ENCODE assay signal across 8 cellular contexts in the genomic region with DNA sequence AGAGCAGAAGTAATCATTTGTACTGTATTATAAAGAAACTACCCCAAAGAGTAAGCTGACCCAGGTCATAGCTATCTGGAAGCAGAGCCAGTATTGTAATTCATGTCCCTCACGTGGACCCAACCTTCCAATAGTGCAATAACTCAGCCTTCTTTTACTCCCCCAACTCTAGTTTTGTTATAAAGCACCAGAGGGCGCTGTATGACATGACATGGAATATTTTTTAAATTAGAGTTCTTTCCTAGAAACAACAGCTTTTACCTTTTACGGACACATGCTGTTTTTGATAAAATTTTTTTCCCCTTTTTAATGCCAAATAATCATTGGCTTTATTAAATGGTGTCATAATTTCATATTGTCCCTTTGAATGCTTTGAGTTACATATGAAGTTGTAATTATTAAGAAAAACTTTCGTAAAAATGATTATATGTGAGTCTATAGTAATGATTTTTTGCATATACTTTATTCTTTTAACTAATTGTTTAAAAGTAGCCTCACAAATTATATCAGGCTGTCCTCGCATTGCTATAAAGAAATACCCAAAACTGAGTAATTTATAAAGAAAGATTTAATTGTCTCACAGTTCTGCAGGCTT.
A peak's percentile ranks its signal among the peaks of the same experiment; 100 is the strongest.
DNase-seq lines count a peak whose midpoint lies in the region; ATAC-seq, FAIRE-seq and TF ChIP-seq lines count a peak whose summit lies in the region.

No MANE protein-coding gene starts in this region.

- H3K79me2 ChIP-seq in GM23338 (replicated peaks; ENCODE audit: insufficient read depth) (no peaks in the 10 kb centered on the region), keratinocyte (ENCODE audit: control insufficient read depth, insufficient read depth, low read length) (no peaks in the 10 kb centered on the region)

- intact Hi-C loops in transverse colon (cut with DNase I; ENCODE audit: low total_unique reads) = loop anchor here (5.0 kb wide), 1 partner anchor 111 kb away; no protein-coding TSS in a partner anchor

- H3K27ac ChIP-seq in C4-2B (no peak overlapping the region), GM23338 (ENCODE audit: low read depth) (no peak overlapping the region), brain microvascular endothelial cell (no peak overlapping the region), keratinocyte (ENCODE audit: control insufficient read depth, insufficient read depth, low read length) (no peak overlapping the region), transverse colon (no peak overlapping the region)

- peaks cover 16% of the 10 kb centered on the region; the same call in 2 of the 3 replicates for H3K36me3 Mint-ChIP-seq in GM23338 (ENCODE audit: low read depth)

- no peaks in the 10 kb centered on the region for H4K20me1 ChIP-seq in GM23338 (replicated peaks; ENCODE audit: insufficient read depth)
- no peaks in the 10 kb centered on the region for H4K20me1 ChIP-seq in keratinocyte (ENCODE audit: control insufficient read depth, extremely low read depth, insufficient read depth, low read length)

- no peaks in the 10 kb centered on the region for H3K9me3 ChIP-seq in keratinocyte (ENCODE audit: control insufficient read depth, low read depth, low read length)
- H3K9me3 ChIP-seq in transverse colon = no peaks in the 10 kb centered on the region

- no peak for FAIRE-seq in keratinocyte (lab: Jason Lieb, UNC)

- H3K4me2 ChIP-seq in GM23338 = no peak overlapping the region
- H3K4me2 ChIP-seq in keratinocyte (ENCODE audit: control insufficient read depth, extremely low read depth, insufficient read depth, low read depth, low read length) = no peak overlapping the region

- no peaks in the 10 kb centered on the region for H3F3A ChIP-seq in GM23338 (replicated peaks; ENCODE audit: low read depth)

- 72 to 81% methylated on average over 5 of the region's 5 CpGs for WGBS in transverse colon (ENCODE audit: low coverage in 1 of 2), 2 donors

- H3K4me3 Mint-ChIP-seq in GM23338 = no peak overlapping the region

- DNase-seq in GM23338 (ENCODE audit: low spot score) (peak; percentile 75), NCI-H524 treated with DMSO at 0.1 percent for 48 hours (lab: John Stamatoyannopoulos, UW) (peak; percentile 14), brain microvascular endothelial cell (peak; percentile 56), keratinocyte (ENCODE audit: low read depth, low spot score) (peak; percentile 4), transverse colon (no peak)
- no peak for DNase-seq in activated CD8-positive, alpha-beta memory T cell treated with anti-CD3 and anti-CD28 coated beads for 24 hours

- H3K4me1 Mint-ChIP-seq in GM23338 = no peaks in the 10 kb centered on the region

- TF ChIP-seq CTCF in C4-2B (conservative IDR thresholded peaks at IDR 0.05) (peak; percentile 79), GM23338 (conservative IDR thresholded peaks at IDR 0.05; ENCODE audit: low read depth in 2 of 2) (peak; percentile 64 to 85), brain microvascular endothelial cell (IDR thresholded peaks at IDR 0.05; ENCODE audit: low read depth, low read length, missing control alignments) (peak; percentile 55), keratinocyte (optimal IDR thresholded peaks at IDR 0.05 in 1 of 3, IDR thresholded peaks at IDR 0.05 in 1 of 3, conservative IDR thresholded peaks at IDR 0.05 in 1 of 3; ENCODE audit: extremely low read depth in 1 of 3, insufficient read depth in 2 of 3, low read length in 3 of 3) (peak; percentile 28 to 71 (median 34)), transverse colon (IDR thresholded peaks at IDR 0.05) (peak; percentile 50 to 64 (median 56))

- ATAC-seq in GM23338 = peak; percentile 56
- no peak for ATAC-seq in HG02885 (IDR thresholded peaks at IDR 0.05; ENCODE audit: poor library complexity, unreplicated experiment)

- H3K9me2 ChIP-seq in GM23338 (ENCODE audit: insufficient read depth) = no peaks in the 10 kb centered on the region

- H3K4me1 ChIP-seq in GM23338 (ENCODE audit: insufficient read depth) = no peaks in the 10 kb centered on the region
- H3K4me1 ChIP-seq in keratinocyte (ENCODE audit: control insufficient read depth, extremely low read depth, insufficient read depth, low read length) = no peaks in the 10 kb centered on the region
- H3K4me1 ChIP-seq in transverse colon = no peaks in the 10 kb centered on the region

- dilution Hi-C loops in keratinocyte (cut with MboI; ENCODE audit: extremely low pct_ligation_motif_present, low sequenced_read_pairs) = no loop called here

- H3K36me3 ChIP-seq in GM23338 (ENCODE audit: insufficient read depth) (no peaks in the 10 kb centered on the region), brain microvascular endothelial cell (replicated peaks) (peaks cover 9% of the 10 kb centered on the region), keratinocyte (ENCODE audit: control insufficient read depth in 2 of 2, extremely low read depth in 1 of 2, insufficient read depth in 2 of 2, low read length in 2 of 2) (peaks cover 2 to 13% of the 10 kb centered on the region in 2 experiments), transverse colon (peaks cover 0 to 25% (median 8%) of the 10 kb centered on the region in 4 donors)

- H3K4me3 ChIP-seq in GM23338 = no peak overlapping the region
- H3K4me3 ChIP-seq in brain microvascular endothelial cell (ENCODE audit: low read depth, low read length) = no peak overlapping the region
- H3K4me3 ChIP-seq in keratinocyte (ENCODE audit: control insufficient read depth in 2 of 3, extremely low read depth in 1 of 3, insufficient read depth in 2 of 3, low read depth in 1 of 3, low read length in 3 of 3) = no peak overlapping the region
- H3K4me3 ChIP-seq in transverse colon = no peak overlapping the region

- H3K27ac Mint-ChIP-seq in GM23338 = no peak overlapping the region

- no peak for TF ChIP-seq POLR2A in transverse colon (IDR thresholded peaks at IDR 0.05)

- no peaks in the 10 kb centered on the region for H3K27me3 Mint-ChIP-seq in GM23338 (ENCODE audit: insufficient read depth, low read depth, poor library complexity)

- H2AFZ ChIP-seq in GM23338 = no peak overlapping the region
- no peak overlapping the region for H2AFZ ChIP-seq in keratinocyte (ENCODE audit: control insufficient read depth, low read length)

- in situ Hi-C loops in brain microvascular endothelial cell (cut with HindIII; ENCODE audit: low pct_ligation_motif_present, low sequenced_read_pairs) (no loop called here), transverse colon (cut with MboI; ENCODE audit: low pct_ligation_motif_present in 1 of 4, low pct_unique_long_range_greater_than_20kb in 1 of 4, low sequenced_read_pairs in 3 of 4) (loop anchor here in 3 of 4 donors (10.0 to 25.0 kb wide), 4 partner anchors 103 to 356 kb away; no protein-coding TSS in a partner anchor)

- TF ChIP-seq EP300 in transverse colon (IDR thresholded peaks at IDR 0.05; ENCODE audit: low read depth) = no peak

- H3K9me1 ChIP-seq in keratinocyte (ENCODE audit: control insufficient read depth, extremely low read depth, insufficient read depth, low read length) = no peaks in the 10 kb centered on the region

- H3K9ac ChIP-seq in keratinocyte (ENCODE audit: control insufficient read depth, extremely low read depth, insufficient read depth, low read length) = no peak overlapping the region

- peaks cover 4% of the 10 kb centered on the region; the same call in 2 of the 3 replicates for H3K9me3 Mint-ChIP-seq in GM23338

- H3K27me3 ChIP-seq in GM23338 (ENCODE audit: insufficient read depth) = no peaks in the 10 kb centered on the region
- no peaks in the 10 kb centered on the region for H3K27me3 ChIP-seq in brain microvascular endothelial cell (replicated peaks)
- no peaks in the 10 kb centered on the region for H3K27me3 ChIP-seq in keratinocyte (ENCODE audit: control insufficient read depth, extremely low read depth, insufficient read depth, low read length)
- H3K27me3 ChIP-seq in transverse colon = no peaks in the 10 kb centered on the region

TF ChIP-seq in GM23338, 12 proteins besides CTCF, POLR2A, EP300 and RAD21 (continues in another document):
- TF ChIP-seq STAT1 (IDR thresholded peaks at IDR 0.05; ENCODE audit: unreplicated experiment) (no peak), JUNB (IDR thresholded peaks at IDR 0.05; ENCODE audit: unreplicated experiment) (no peak), NANOG (IDR thresholded peaks at IDR 0.05; ENCODE audit: borderline replicate concordance) (no peak), EZH2phosphoT487 (IDR thresholded peaks at IDR 0.05; ENCODE audit: unreplicated experiment) (no peak)
- TF ChIP-seq, protein P1, sequence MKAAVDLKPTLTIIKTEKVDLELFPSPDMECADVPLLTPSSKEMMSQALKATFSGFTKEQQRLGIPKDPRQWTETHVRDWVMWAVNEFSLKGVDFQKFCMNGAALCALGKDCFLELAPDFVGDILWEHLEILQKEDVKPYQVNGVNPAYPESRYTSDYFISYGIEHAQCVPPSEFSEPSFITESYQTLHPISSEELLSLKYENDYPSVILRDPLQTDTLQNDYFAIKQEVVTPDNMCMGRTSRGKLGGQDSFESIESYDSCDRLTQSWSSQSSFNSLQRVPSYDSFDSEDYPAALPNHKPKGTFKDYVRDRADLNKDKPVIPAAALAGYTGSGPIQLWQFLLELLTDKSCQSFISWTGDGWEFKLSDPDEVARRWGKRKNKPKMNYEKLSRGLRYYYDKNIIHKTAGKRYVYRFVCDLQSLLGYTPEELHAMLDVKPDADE (IDR thresholded peaks at IDR 0.05) = no peak
- TF ChIP-seq, protein P2, sequence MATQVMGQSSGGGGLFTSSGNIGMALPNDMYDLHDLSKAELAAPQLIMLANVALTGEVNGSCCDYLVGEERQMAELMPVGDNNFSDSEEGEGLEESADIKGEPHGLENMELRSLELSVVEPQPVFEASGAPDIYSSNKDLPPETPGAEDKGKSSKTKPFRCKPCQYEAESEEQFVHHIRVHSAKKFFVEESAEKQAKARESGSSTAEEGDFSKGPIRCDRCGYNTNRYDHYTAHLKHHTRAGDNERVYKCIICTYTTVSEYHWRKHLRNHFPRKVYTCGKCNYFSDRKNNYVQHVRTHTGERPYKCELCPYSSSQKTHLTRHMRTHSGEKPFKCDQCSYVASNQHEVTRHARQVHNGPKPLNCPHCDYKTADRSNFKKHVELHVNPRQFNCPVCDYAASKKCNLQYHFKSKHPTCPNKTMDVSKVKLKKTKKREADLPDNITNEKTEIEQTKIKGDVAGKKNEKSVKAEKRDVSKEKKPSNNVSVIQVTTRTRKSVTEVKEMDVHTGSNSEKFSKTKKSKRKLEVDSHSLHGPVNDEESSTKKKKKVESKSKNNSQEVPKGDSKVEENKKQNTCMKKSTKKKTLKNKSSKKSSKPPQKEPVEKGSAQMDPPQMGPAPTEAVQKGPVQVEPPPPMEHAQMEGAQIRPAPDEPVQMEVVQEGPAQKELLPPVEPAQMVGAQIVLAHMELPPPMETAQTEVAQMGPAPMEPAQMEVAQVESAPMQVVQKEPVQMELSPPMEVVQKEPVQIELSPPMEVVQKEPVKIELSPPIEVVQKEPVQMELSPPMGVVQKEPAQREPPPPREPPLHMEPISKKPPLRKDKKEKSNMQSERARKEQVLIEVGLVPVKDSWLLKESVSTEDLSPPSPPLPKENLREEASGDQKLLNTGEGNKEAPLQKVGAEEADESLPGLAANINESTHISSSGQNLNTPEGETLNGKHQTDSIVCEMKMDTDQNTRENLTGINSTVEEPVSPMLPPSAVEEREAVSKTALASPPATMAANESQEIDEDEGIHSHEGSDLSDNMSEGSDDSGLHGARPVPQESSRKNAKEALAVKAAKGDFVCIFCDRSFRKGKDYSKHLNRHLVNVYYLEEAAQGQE (IDR thresholded peaks at IDR 0.05; ENCODE audit: unreplicated experiment) = no peak

Comparison
In these comparisons a context has a peak if more than half of its experiments do, and no peak if none do; other contexts are left out.
1. DNase-seq: peak in GM23338 (single experiment), NCI-H524 treated with DMSO at 0.1 percent for 48 hours (single experiment), brain microvascular endothelial cell (single experiment) and keratinocyte (single experiment); none in transverse colon (single experiment) and activated CD8-positive, alpha-beta memory T cell treated with anti-CD3 and anti-CD28 coated beads for 24 hours (single experiment).
2. Peak in every context shown above with its lines, with median percentiles within 50 percentile points of each other: CTCF ChIP-seq.